Comparison of ENCODE assay signal across 19 cellular contexts in the genomic region with DNA sequence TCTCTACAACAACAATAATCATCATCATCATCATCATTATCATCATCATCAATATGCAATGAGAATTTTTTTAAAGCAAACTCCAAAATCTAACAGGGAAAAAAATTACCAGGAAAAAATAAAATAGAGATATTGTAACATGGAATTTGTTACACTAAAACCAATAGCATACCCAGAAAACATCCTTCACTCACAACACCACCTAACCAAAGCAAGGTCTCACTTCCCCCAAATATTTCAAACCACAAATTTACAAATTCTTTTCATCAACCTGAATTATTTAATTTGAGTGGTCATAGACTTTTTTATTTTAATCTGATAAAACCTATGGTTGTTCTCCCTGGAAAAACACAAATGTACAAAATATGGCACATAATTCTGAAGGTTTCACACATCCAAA. TPM values are rescaled to one million over a fixed set of nuclear protein-coding genes. Genes with fewer than 3 reads are reported as not detected.
DNase-seq lines count a peak whose midpoint lies in the region; ATAC-seq, FAIRE-seq and TF ChIP-seq lines count a peak whose summit lies in the region.
"Had no signal": no experiment of that assay in that cellular context is flagged by ENCODE, and none has a peak within 500 bp of the region (broad histone marks: within the 10 kb centered on the region; RNA-seq: fewer than 3 reads in every experiment).

No MANE protein-coding gene starts in this region.

- H3K27ac Mint-ChIP-seq in natural killer cell = peak overlapping the region; percentile 5 to 25
- no peak overlapping the region for H3K27ac Mint-ChIP-seq in natural killer cell treated with Interleukin-12 subunit alpha and Interleukin-12 subunit beta and Interleukin-15 and Interleukin-18, amount 100 ng/mL, for 72 hours
- H3K27ac Mint-ChIP-seq in immature natural killer cell = no peak overlapping the region
- H3K27ac Mint-ChIP-seq: HFFc6 had no signal

- peak overlapping the region; percentile 9; the same call in 1 of the 2 replicates for H3K9ac ChIP-seq in OCI-LY1 (ENCODE audit: low read length)

- H3K4me1 ChIP-seq in OCI-LY1 (ENCODE audit: insufficient read depth, low read length, severe bottlenecking) (peaks cover 70% of the 10 kb centered on the region), vagina (peaks cover 27% of the 10 kb centered on the region)

- no peaks in the 10 kb centered on the region for H3K27me3 ChIP-seq in OCI-LY1 (ENCODE audit: insufficient read depth, low read length)
- no peaks in the 10 kb centered on the region for H3K27me3 ChIP-seq in vagina

- no peaks in the 10 kb centered on the region for H3F3A ChIP-seq in OCI-LY1 (ENCODE audit: insufficient read depth, low read length)

- peak overlapping the region; percentile 38; the same call in 1 of the 2 replicates for H3K4me2 ChIP-seq in OCI-LY1 (ENCODE audit: low read length)

- no peak overlapping the region for H3K4me3 ChIP-seq in OCI-LY1 (ENCODE audit: low read depth, low read length, poor library complexity, severe bottlenecking)
- no peak overlapping the region for H3K4me3 ChIP-seq in vagina
- H3K4me3 ChIP-seq: SK-N-MC had no signal

- ATAC-seq in natural killer cell (no peak), GM18511 (IDR thresholded peaks at IDR 0.05; ENCODE audit: unreplicated experiment) (no peak)
- no peak for ATAC-seq in natural killer cell treated with Interleukin-12 subunit alpha and Interleukin-12 subunit beta and Interleukin-15 and Interleukin-18, amount 100 ng/mL, for 72 hours
- ATAC-seq: PC-3 had no signal

- H3K27me3 Mint-ChIP-seq in natural killer cell (ENCODE audit: low read depth in 2 of 2) = no peaks in the 10 kb centered on the region
- H3K27me3 Mint-ChIP-seq in natural killer cell treated with Interleukin-12 subunit alpha and Interleukin-12 subunit beta and Interleukin-15 and Interleukin-18, amount 100 ng/mL, for 72 hours = no peaks in the 10 kb centered on the region
- peaks cover 0 to 5% (median 0%) of the 10 kb centered on the region in 3 donors for H3K27me3 Mint-ChIP-seq in immature natural killer cell (ENCODE audit: low read depth in 3 of 3)

- no peak for DNase-seq in natural killer cell
- DNase-seq in natural killer cell treated with Interleukin-12 subunit alpha and Interleukin-12 subunit beta and Interleukin-15 and Interleukin-18, amount 100 ng/mL, for 72 hours (ENCODE audit: low spot score) = no peak
- DNase-seq in immature natural killer cell = no peak
- no peak for DNase-seq in H54 (ENCODE audit: insufficient read length, low spot score)
- no peak for DNase-seq in vagina (ENCODE audit: extremely low spot score in 2 of 2)
- DNase-seq: DND-41, HFFc6, Kasumi-1, NCI-H1694 treated with DMSO at 0.1 percent for 48 hours, NCI-H446 treated with DMSO at 0.1 percent for 48 hours, NCI-H526 treated with DMSO at 0.1 percent for 48 hours, PC-3, RPMI8226, SHP77, SW 1271 had no signal

- intact Hi-C loops in natural killer cell (cut with micrococcal nuclease) (loop anchor here (1.0 kb wide), 1 partner anchor 10 kb away; no protein-coding TSS in a partner anchor), vagina (cut with DNase I) (no loop called here)

- no peak for TF ChIP-seq POLR2A in H54 (IDR thresholded peaks at IDR 0.05; ENCODE audit: low read depth, low read length)
- no peak for TF ChIP-seq POLR2A in vagina (IDR thresholded peaks at IDR 0.05)

- H3K27ac ChIP-seq in OCI-LY1 (ENCODE audit: low read depth, low read length, poor library complexity, severe bottlenecking) = peak overlapping the region; percentile 46
- H3K27ac ChIP-seq in vagina = no peak overlapping the region
- H3K27ac ChIP-seq: SK-N-MC had no signal

- H3K9me3 Mint-ChIP-seq in natural killer cell = no peaks in the 10 kb centered on the region
- H3K9me3 Mint-ChIP-seq in natural killer cell treated with Interleukin-12 subunit alpha and Interleukin-12 subunit beta and Interleukin-15 and Interleukin-18, amount 100 ng/mL, for 72 hours = no peaks in the 10 kb centered on the region
- H3K9me3 Mint-ChIP-seq in immature natural killer cell = no peaks in the 10 kb centered on the region
- H3K9me3 Mint-ChIP-seq: HFFc6 had no signal

- H3K4me3 Mint-ChIP-seq in natural killer cell (peak overlapping the region; percentile 5), immature natural killer cell (peak overlapping the region in 3 of 5 donors; percentile 19 to 51 (median 27))
- no peak overlapping the region for H3K4me3 Mint-ChIP-seq in natural killer cell treated with Interleukin-12 subunit alpha and Interleukin-12 subunit beta and Interleukin-15 and Interleukin-18, amount 100 ng/mL, for 72 hours
- H3K4me3 Mint-ChIP-seq: HFFc6 had no signal

- no peaks in the 10 kb centered on the region for H4K20me1 ChIP-seq in OCI-LY1 (ENCODE audit: insufficient read depth, low read length)

- no peak overlapping the region for H2AFZ ChIP-seq in OCI-LY1 (ENCODE audit: low read length)

- FAIRE-seq in H54 (lab: Jason Lieb, UNC) = no peak
- FAIRE-seq: GM18507 had no signal

- H3K9me2 ChIP-seq in OCI-LY1 (ENCODE audit: low read depth, low read length) = no peaks in the 10 kb centered on the region

- no peaks in the 10 kb centered on the region; the same call in 1 of the 2 replicates for H3K36me3 ChIP-seq in OCI-LY1 (ENCODE audit: insufficient read depth, low read length)
- H3K36me3 ChIP-seq in vagina = no peaks in the 10 kb centered on the region

- no peaks in the 10 kb centered on the region for H3K9me3 ChIP-seq in OCI-LY1 (ENCODE audit: low read length)
- no peaks in the 10 kb centered on the region for H3K9me3 ChIP-seq in vagina

- H3K79me2 ChIP-seq in OCI-LY1 (ENCODE audit: insufficient read depth, low read length) = peaks cover 100% of the 10 kb centered on the region

- H3K36me3 Mint-ChIP-seq in natural killer cell = no peaks in the 10 kb centered on the region
- H3K36me3 Mint-ChIP-seq in natural killer cell treated with Interleukin-12 subunit alpha and Interleukin-12 subunit beta and Interleukin-15 and Interleukin-18, amount 100 ng/mL, for 72 hours = no peaks in the 10 kb centered on the region
- no peaks in the 10 kb centered on the region for H3K36me3 Mint-ChIP-seq in immature natural killer cell

- TF ChIP-seq CTCF in natural killer cell (IDR thresholded peaks at IDR 0.05) = no peak
- TF ChIP-seq CTCF in OCI-LY1 (IDR thresholded peaks at IDR 0.05; ENCODE audit: low read length) = no peak
- TF ChIP-seq CTCF in vagina (IDR thresholded peaks at IDR 0.05) = no peak

- peaks cover 53 to 64% of the 10 kb centered on the region in 2 donors for H3K4me1 Mint-ChIP-seq in natural killer cell
- H3K4me1 Mint-ChIP-seq in natural killer cell treated with Interleukin-12 subunit alpha and Interleukin-12 subunit beta and Interleukin-15 and Interleukin-18, amount 100 ng/mL, for 72 hours (ENCODE audit: low read depth in 2 of 2) = peaks cover 39 to 48% of the 10 kb centered on the region in 2 donors
- peaks cover 71 to 83% of the 10 kb centered on the region in 2 donors for H3K4me1 Mint-ChIP-seq in immature natural killer cell

RNA-seq across cellular contexts. Expression of a gene that starts 11.2 kb away (rescaled TPM):
- total RNA-seq in natural killer cell = 100 to 1,000 TPM; 101 to 118 (median 115) TPM
- total RNA-seq in natural killer cell treated with Interleukin-12 subunit alpha and Interleukin-12 subunit beta and Interleukin-15 and Interleukin-18, amount 100 ng/mL, for 72 hours = 10 to 100 TPM; 71.5 to 80.7 TPM
- 10 to 100 TPM; 33.7 to 83.8 (median 35.6) TPM for polyA plus RNA-seq in immature natural killer cell
- total RNA-seq in vagina = 52.5 TPM

Comparison
In these comparisons a context has a peak if more than half of its experiments do, and no peak if none do; other contexts are left out.
1. H3K27ac Mint-ChIP-seq: peak in natural killer cell (2 of 2); none in natural killer cell treated with Interleukin-12 subunit alpha and Interleukin-12 subunit beta and Interleukin-15 and Interleukin-18, amount 100 ng/mL, for 72 hours (0 of 2) and immature natural killer cell (0 of 6).